ENCODE assay signal across 17 cellular contexts in the genomic region with DNA sequence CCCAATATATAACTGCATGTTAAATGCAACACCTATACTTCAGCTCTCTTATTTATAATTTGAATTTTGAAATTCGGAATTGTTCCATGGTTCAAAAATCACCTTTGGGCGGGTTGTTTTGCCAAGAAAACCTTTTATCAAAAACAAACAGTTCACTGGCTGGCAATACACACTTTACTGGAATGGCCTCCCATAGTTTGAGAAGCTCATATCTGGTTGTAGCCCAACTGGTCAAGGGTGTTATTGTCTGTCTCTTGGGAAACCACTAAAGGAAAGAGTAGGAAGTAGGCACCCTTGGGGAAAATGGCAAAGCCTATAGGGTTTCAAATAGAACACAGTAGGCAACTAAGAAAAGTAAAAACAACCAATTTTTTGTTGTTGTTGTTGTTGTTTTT.
DNase-seq lines count a peak whose midpoint lies in the region; ATAC-seq and TF ChIP-seq lines count a peak whose summit lies in the region.
"Had no signal": no experiment of that assay in that cellular context is flagged by ENCODE, and none has a peak within 500 bp of the region (broad histone marks: within the 10 kb centered on the region; RNA-seq: fewer than 3 reads in every experiment).

No MANE protein-coding gene starts in this region.

- intact Hi-C loops in mammary epithelial cell (cut with micrococcal nuclease) (no loop called here), stomach (cut with DNase I; ENCODE audit: low total_unique reads) (no loop called here)

- no peak overlapping the region for H3K9ac ChIP-seq in mammary epithelial cell (ENCODE audit: insufficient read depth, low read length)

- TF ChIP-seq EP300 in stomach (IDR thresholded peaks at IDR 0.05), result no peak

- BruUV-seq in mammary epithelial cell (replicated peaks; lab: Mats Ljungman, UMichigan), result no TSS peak

- dilution Hi-C loops in mammary epithelial cell (cut with HindIII; ENCODE audit: low sequenced_read_pairs), result no loop called here

- H4K20me1 ChIP-seq in mammary epithelial cell (ENCODE audit: insufficient read depth, low read length), result no peaks in the 10 kb centered on the region

- peak overlapping the region; percentile 40 for H3K27ac Mint-ChIP-seq in memory B cell
- H3K27ac Mint-ChIP-seq: activated T-helper 2 cell treated with anti-CD3 and anti-CD28 coated beads, Interferon-gamma antibody, Interleukin-2, Interleukin-4, amounts not matched to agents 10 μg/mL and 5 μg/mL and 100 μg/mL, durations not matched to agents 14 hours and 24 hours and 36 hours; IgD-negative memory B cell had no signal

- H3K27ac ChIP-seq in mammary epithelial cell (ENCODE audit: insufficient read depth, low read depth, low read length), result peak overlapping the region; percentile 68
- H3K27ac ChIP-seq in stomach, result peak overlapping the region; percentile 15 to 88 (median 77)

- DNase-seq in NCI-H69 (lab: John Stamatoyannopoulos, UW) (peak; percentile 63), mammary epithelial cell (no peak), memory B cell (ENCODE audit: low spot score in 2 of 2) (no peak), stomach (no peak), GM19240 (ENCODE audit: insufficient read length, low spot score) (no peak), cerebellum (ENCODE audit: low spot score) (no peak), D341Med (ENCODE audit: low spot score) (no peak)
- DNase-seq: adrenal gland, cortex of kidney, NCI-H2029, NCI-H510A treated with DMSO at 0.1 percent for 48 hours, SIG-M5, sigmoid colon had no signal

- no peak overlapping the region for H3K4me2 ChIP-seq in mammary epithelial cell (ENCODE audit: insufficient read depth, low read depth, low read length)

- no peaks in the 10 kb centered on the region for H3K27me3 Mint-ChIP-seq in memory B cell
- H3K27me3 Mint-ChIP-seq: IgD-negative memory B cell had no signal

- in situ Hi-C loops in mammary epithelial cell (cut with MboI; ENCODE audit: low sequenced_read_pairs in 2 of 2), result no loop called here

- no peak overlapping the region for H2AFZ ChIP-seq in mammary epithelial cell (ENCODE audit: low read depth, low read length)

- H3K4me3 ChIP-seq in mammary epithelial cell (replicated peaks in 1 of 3; ENCODE audit: insufficient read depth in 1 of 3, low read depth in 2 of 3, low read length in 3 of 3) (no peak overlapping the region), stomach (no peak overlapping the region)
- H3K4me3 ChIP-seq: adrenal gland, GM12878, sigmoid colon had no signal

- H3K9me3 Mint-ChIP-seq in memory B cell, result no peaks in the 10 kb centered on the region
- H3K9me3 Mint-ChIP-seq: activated T-helper 2 cell treated with anti-CD3 and anti-CD28 coated beads, Interferon-gamma antibody, Interleukin-2, Interleukin-4, amounts not matched to agents 10 μg/mL and 5 μg/mL and 100 μg/mL, durations not matched to agents 14 hours and 24 hours and 36 hours; IgD-negative memory B cell had no signal

- H3K4me1 ChIP-seq in mammary epithelial cell (ENCODE audit: insufficient read depth, low read length) (peaks cover 55% of the 10 kb centered on the region), stomach (peaks cover 62 to 95% (median 73%) of the 10 kb centered on the region in 4 donors)

- H3K36me3 Mint-ChIP-seq in memory B cell, result peaks cover 8% of the 10 kb centered on the region

- H3K4me3 Mint-ChIP-seq in memory B cell, result no peak overlapping the region
- H3K4me3 Mint-ChIP-seq: IgD-negative memory B cell had no signal

- peaks cover 35% of the 10 kb centered on the region for H3K4me1 Mint-ChIP-seq in memory B cell

- no peak for ATAC-seq in memory B cell (ENCODE audit: low read depth)
- ATAC-seq in HG02938 (IDR thresholded peaks at IDR 0.05; ENCODE audit: unreplicated experiment), result no peak
- ATAC-seq: GM12878 had no signal

- no peaks in the 10 kb centered on the region for H3K27me3 ChIP-seq in mammary epithelial cell (ENCODE audit: insufficient read depth, low read length)
- no peaks in the 10 kb centered on the region for H3K27me3 ChIP-seq in stomach
- H3K27me3 ChIP-seq: adrenal gland, sigmoid colon had no signal

- H3K36me3 ChIP-seq in mammary epithelial cell (ENCODE audit: insufficient read depth, low read length) (no peaks in the 10 kb centered on the region), stomach (peaks cover 4 to 6% (median 5%) of the 10 kb centered on the region in 4 donors)
- H3K36me3 ChIP-seq: adrenal gland, sigmoid colon had no signal

- CTCF ChIA-PET in mammary epithelial cell (lab: Charles Lee; ENCODE audit: low non-redundant PET), result interaction anchor here (0.7 kb wide), 1 partner anchor 144 kb away, joined by 3 read pairs; no protein-coding TSS in a partner anchor

- WGBS in mammary epithelial cell (ENCODE audit: low coverage, missing lambda C conversion rate), result 100% methylated on average over 2 of the region's 2 CpGs
- WGBS in stomach, 5 donors, result 29 to 68% (median 49%) methylated on average over 2 of the region's 2 CpGs

- TF ChIP-seq POLR2A in stomach (IDR thresholded peaks at IDR 0.05), result no peak

- no peaks in the 10 kb centered on the region for H3K9me3 ChIP-seq in mammary epithelial cell (replicated peaks; ENCODE audit: insufficient read depth, low read length)
- H3K9me3 ChIP-seq in stomach, result no peaks in the 10 kb centered on the region
- H3K9me3 ChIP-seq: adrenal gland, sigmoid colon had no signal

- peaks cover 68% of the 10 kb centered on the region for H3K79me2 ChIP-seq in mammary epithelial cell (ENCODE audit: insufficient read depth, low read length)

- TF ChIP-seq CTCF in mammary epithelial cell (conservative IDR thresholded peaks at IDR 0.05 in 1 of 2, IDR thresholded peaks at IDR 0.05 in 1 of 2; ENCODE audit: extremely low read depth in 1 of 2, insufficient read depth in 1 of 2, low read depth in 1 of 2, low read length in 2 of 2) (no peak), stomach (IDR thresholded peaks at IDR 0.05) (no peak)
